9 cellular contexts compared by ENCODE assay signal in genomic region chr22:39388261-39389011, GRCh38. TPM values are rescaled to one million over a fixed set of nuclear protein-coding genes. Genes with fewer than 3 reads are reported as not detected.
DNase-seq lines count a peak whose midpoint lies in the region; ATAC-seq, FAIRE-seq and TF ChIP-seq lines count a peak whose summit lies in the region.
"Had no signal": no experiment of that assay in that cellular context is flagged by ENCODE, and none has a peak within 500 bp of the region (broad histone marks: within the 10 kb centered on the region; RNA-seq: fewer than 3 reads in every experiment).

No MANE protein-coding gene starts in this region.

- TF ChIP-seq CTCF in WI38 (IDR thresholded peaks at IDR 0.05; ENCODE audit: low read depth, low read length): no peak

- H3K4me3 Mint-ChIP-seq in IgD-negative memory B cell (peak overlapping the region; percentile 76 to 94 (median 82)), immature natural killer cell (peak overlapping the region; percentile 68 to 91 (median 85))

- no peaks in the 10 kb centered on the region for H3K9me3 Mint-ChIP-seq in IgD-negative memory B cell
- H3K9me3 Mint-ChIP-seq in immature natural killer cell: no peaks in the 10 kb centered on the region

- peak; percentile 97 for FAIRE-seq in G401.6 (lab: Jason Lieb, UNC)
- FAIRE-seq: colon had no signal

- H3K4me1 Mint-ChIP-seq in IgD-negative memory B cell: peaks cover 0 to 12% (median 5%) of the 10 kb centered on the region in 3 donors
- H3K4me1 Mint-ChIP-seq in immature natural killer cell: peaks cover 16% of the 10 kb centered on the region in 2 donors

- H3K36me3 Mint-ChIP-seq in IgD-negative memory B cell: no peaks in the 10 kb centered on the region
- no peaks in the 10 kb centered on the region for H3K36me3 Mint-ChIP-seq in immature natural killer cell

- DNase-seq in central memory CD4-positive, alpha-beta T cell: peak; percentile 82
- DNase-seq in immature natural killer cell (peak; percentile 73 to 84 (median 82)), smooth muscle cell of the brain vasculature (ENCODE audit: low read depth, low spot score) (peak; percentile 57), NAMALWA (ENCODE audit: low spot score) (no peak)

- H3K27ac Mint-ChIP-seq in IgD-negative memory B cell (peak overlapping the region; percentile 49 to 93 (median 80)), immature natural killer cell (peak overlapping the region; percentile 53 to 94 (median 84))

- H3K27me3 Mint-ChIP-seq in IgD-negative memory B cell (no peaks in the 10 kb centered on the region), immature natural killer cell (ENCODE audit: low read depth in 3 of 3) (peaks cover 2 to 11% (median 4%) of the 10 kb centered on the region in 3 donors)

- peak overlapping the region; percentile 66 for H3K4me3 ChIP-seq in WI38 (ENCODE audit: low read depth, low read length)

- ATAC-seq in GM19467 (IDR thresholded peaks at IDR 0.05; ENCODE audit: unreplicated experiment): no peak

RNA-seq across cellular contexts. Expression of gene TAB1, which starts 11.1 kb away (rescaled TPM):
- polyA plus RNA-seq in IgD-negative memory B cell: 2.7 TPM
- 1 to 10 TPM in 2 of 3 donors, under 1 TPM in 1; 0.89 to 3.5 (median 2.0) TPM for polyA plus RNA-seq in immature natural killer cell

RNA-seq across cellular contexts. Expression of gene SYNGR1, which starts 38.6 kb away (rescaled TPM):
- 9.1 TPM for polyA plus RNA-seq in IgD-negative memory B cell
- polyA plus RNA-seq in immature natural killer cell: 10 to 100 TPM; 24.5 to 49.5 (median 27.0) TPM
